In genomic region chr14:105489607-105490317, GRCh38 we compare ENCODE assay signal across 8 cellular contexts. TPM values are rescaled to one million over a fixed set of nuclear protein-coding genes. Genes with fewer than 3 reads are reported as not detected.
DNase-seq lines count a peak whose midpoint lies in the region; ATAC-seq and TF ChIP-seq lines count a peak whose summit lies in the region.

No MANE protein-coding gene starts in this region.

- no peaks in the 10 kb centered on the region for H3K36me3 ChIP-seq in ascending aorta

- TF ChIP-seq POLR2A in GM18951 (IDR thresholded peaks at IDR 0.05; ENCODE audit: extremely low read depth, insufficient read depth, insufficient read length): peak; percentile 50

- TF ChIP-seq CTCF in ascending aorta (IDR thresholded peaks at IDR 0.05) (peak; percentile 61 to 87 (median 79)), retinal pigment epithelial cell (conservative IDR thresholded peaks at IDR 0.05; ENCODE audit: low read depth, low read length) (peak; percentile 72)

- H3K4me3 ChIP-seq in ascending aorta (peak overlapping the region; percentile 64 to 67), retinal pigment epithelial cell (ENCODE audit: low read length) (peak overlapping the region; percentile 53)

- no peak for ATAC-seq in HG03460 (IDR thresholded peaks at IDR 0.05; ENCODE audit: unreplicated experiment)
- ATAC-seq in GM19397 (IDR thresholded peaks at IDR 0.05; ENCODE audit: unreplicated experiment): no peak

- H3K9me3 ChIP-seq in ascending aorta: no peaks in the 10 kb centered on the region

- in situ Hi-C loops in GM18951 (cut with MboI; ENCODE audit: low sequenced_read_pairs, unreplicated experiment): no loop called here

- DNase-seq in NCI-H2081 (lab: John Stamatoyannopoulos, UW): peak; percentile 87 to 92
- peak; percentile 84 for DNase-seq in T-helper 9 cell
- peak in 1 of 2 donors; percentile 93 for DNase-seq in ascending aorta (ENCODE audit: low spot score in 2 of 2)
- DNase-seq in hippocampal formation (lab: John Stamatoyannopoulos, UW): peak; percentile 36 to 75
- DNase-seq in retinal pigment epithelial cell (ENCODE audit: low read depth): peak; percentile 62

- peaks cover 19 to 43% of the 10 kb centered on the region in 2 donors for H3K4me1 ChIP-seq in ascending aorta

- intact Hi-C loops in ascending aorta (cut with DNase I): loop anchor here (1.0 to 10.0 kb wide), 11 partner anchors 8 to 805 kb away; partner anchors contain the start of genes CDCA4, CRIP2, INF2 and MTA1

- peak overlapping the region; percentile 89 to 99 for H3K27ac ChIP-seq in ascending aorta

- no peaks in the 10 kb centered on the region for H3K27me3 ChIP-seq in ascending aorta

RNA-seq across cellular contexts. Expression of gene TEDC1, which starts 1.3 kb away (rescaled TPM):
- 12.7 TPM for total RNA-seq in ascending aorta

RNA-seq across cellular contexts. Expression of gene CRIP1, which starts 3.1 kb away (rescaled TPM):
- 106 TPM for total RNA-seq in ascending aorta

RNA-seq across cellular contexts. Expression of gene CRIP2, which starts 15.1 kb away (rescaled TPM):
- total RNA-seq in ascending aorta: 665 TPM

RNA-seq across cellular contexts. Expression of gene TMEM121, which starts 36.6 kb away (rescaled TPM):
- total RNA-seq in ascending aorta: 34.6 TPM
